15 cellular contexts compared by ENCODE assay signal in genomic region chr3:177451277-177451880, GRCh38.
DNase-seq lines count a peak whose midpoint lies in the region; ATAC-seq and TF ChIP-seq lines count a peak whose summit lies in the region.
"Had no signal": no experiment of that assay in that cellular context is flagged by ENCODE, and none has a peak within 500 bp of the region (broad histone marks: within the 10 kb centered on the region; RNA-seq: fewer than 3 reads in every experiment).

No MANE protein-coding gene starts in this region.

- H3K18ac ChIP-seq in H9 (ENCODE audit: insufficient read length, low read depth, low read length) = no peak overlapping the region

- WGBS in H9 (ENCODE audit: extremely low coverage, insufficient read length, low lambda C conversion rate) = no CpG with 5 or more reads among the region's 10 CpGs
- WGBS in hepatocyte (ENCODE audit: low lambda C conversion rate, missing lambda C conversion rate) = 43% methylated on average over 10 of the region's 10 CpGs
- 81 to 90% methylated on average over 10 of the region's 10 CpGs for WGBS in sigmoid colon, 2 donors
- WGBS in tibial nerve, 2 donors = 45 to 50% methylated on average over 10 of the region's 10 CpGs

- H3K36me3 Mint-ChIP-seq in H9 (ENCODE audit: insufficient read depth in 1 of 3, low read depth in 3 of 3) = no peaks in the 10 kb centered on the region

- ATAC-seq in GM21717 (IDR thresholded peaks at IDR 0.05; ENCODE audit: unreplicated experiment) = no peak

- H3K9me3 Mint-ChIP-seq in H9 = no peaks in the 10 kb centered on the region

- no peak overlapping the region for H3K56ac ChIP-seq in H9 (ENCODE audit: insufficient read length, low read depth, low read length)

- H3K4me3 ChIP-seq in hepatocyte (no peak overlapping the region), sigmoid colon (peak overlapping the region in 2 of 4 donors; percentile 5 to 12), tibial nerve (no peak overlapping the region)

- no peaks in the 10 kb centered on the region for H3K4me1 ChIP-seq in H9 (ENCODE audit: insufficient read depth, low read length)
- H3K4me1 ChIP-seq in hepatocyte (ENCODE audit: insufficient read depth) = peaks cover 16% of the 10 kb centered on the region
- H3K4me1 ChIP-seq in sigmoid colon = peaks cover 2 to 61% (median 43%) of the 10 kb centered on the region in 4 donors
- peaks cover 0 to 13% (median 5%) of the 10 kb centered on the region in 4 donors for H3K4me1 ChIP-seq in tibial nerve

- no peak overlapping the region for H3K4me3 Mint-ChIP-seq in H9

- H2BK12ac ChIP-seq in H9 (ENCODE audit: insufficient read length, low read depth, low read length) = no peak overlapping the region

- H3K27me3 ChIP-seq in H9 (ENCODE audit: insufficient read depth, low read length) = no peaks in the 10 kb centered on the region
- no peaks in the 10 kb centered on the region for H3K27me3 ChIP-seq in hepatocyte
- H3K27me3 ChIP-seq in sigmoid colon = no peaks in the 10 kb centered on the region
- no peaks in the 10 kb centered on the region for H3K27me3 ChIP-seq in tibial nerve

- H2BK120ac ChIP-seq in H9 (ENCODE audit: low read depth, low read length, poor library complexity, severe bottlenecking) = no peak overlapping the region

- no peak overlapping the region for H3K4me2 ChIP-seq in H9 (ENCODE audit: insufficient read depth, insufficient read length, low read length)
- peak overlapping the region; percentile 50 for H3K4me2 ChIP-seq in hepatocyte

- H3K36me3 ChIP-seq in hepatocyte (replicated peaks; ENCODE audit: insufficient read depth, low read depth) (no peaks in the 10 kb centered on the region), sigmoid colon (no peaks in the 10 kb centered on the region), tibial nerve (no peaks in the 10 kb centered on the region)

- no peaks in the 10 kb centered on the region for H3K27me3 Mint-ChIP-seq in H9 (ENCODE audit: low read depth)

- no peak overlapping the region for H4K91ac ChIP-seq in H9 (ENCODE audit: insufficient read length, low read depth, low read length)

- TF ChIP-seq EP300 in sigmoid colon (IDR thresholded peaks at IDR 0.05) (no peak), tibial nerve (IDR thresholded peaks at IDR 0.05) (no peak)

- H3K27ac ChIP-seq in H9 (ENCODE audit: insufficient read length, low read depth, low read length) (no peak overlapping the region), hepatocyte (peak overlapping the region; percentile 66), sigmoid colon (peak overlapping the region; percentile 69 to 88 (median 76)), tibial nerve (peak overlapping the region in 2 of 4 donors; percentile 5 to 63)

- no peak overlapping the region for H3T11ph ChIP-seq in H9 (ENCODE audit: low read length)

- H3K23me2 ChIP-seq in H9 (ENCODE audit: insufficient read length, low read depth, low read length, poor library complexity, severe bottlenecking) = no peaks in the 10 kb centered on the region

- H3K9me2 ChIP-seq in hepatocyte (replicated peaks; ENCODE audit: insufficient read depth) = no peaks in the 10 kb centered on the region

- H2BK5ac ChIP-seq in H9 (ENCODE audit: insufficient read length, low read length) = no peak overlapping the region

- no peak overlapping the region for H2BK15ac ChIP-seq in H9 (ENCODE audit: low read depth, low read length)

- TF ChIP-seq CTCF in H9 (conservative IDR thresholded peaks at IDR 0.05) (no peak), hepatocyte (IDR thresholded peaks at IDR 0.05; ENCODE audit: poor library complexity) (no peak), sigmoid colon (IDR thresholded peaks at IDR 0.05) (no peak), tibial nerve (IDR thresholded peaks at IDR 0.05) (no peak)

- no peak overlapping the region for H3K23ac ChIP-seq in H9 (ENCODE audit: insufficient read length, low read depth, low read length)

- intact Hi-C loops in sigmoid colon (cut with DNase I) = no loop called here

- DNase-seq in H9 (no peak), astrocyte of the hippocampus (ENCODE audit: low read depth, low spot score) (peak; percentile 67), hepatocyte (ENCODE audit: low spot score) (no peak), sigmoid colon (no peak), tibial nerve (ENCODE audit: low spot score in 2 of 2) (no peak), NCI-H1436 (lab: John Stamatoyannopoulos, UW) (no peak)
- DNase-seq in central memory CD4-positive, alpha-beta T cell = no peak
- DNase-seq: activated CD4-positive, CD25-positive, alpha-beta regulatory T cell; activated CD8-positive, alpha-beta memory T cell treated with anti-CD3 and anti-CD28 coated beads, Interleukin-2, amount 50 U/mL, for 48 hours; AML-193; DMS 273 treated with DMSO at 0.1 percent for 48 hours; NCI-H2171 treated with DMSO at 0.1 percent for 48 hours; occipital lobe; stimulated activated CD4-positive, alpha-beta T cell treated with anti-CD3 and anti-CD28 coated beads, Interleukin-15, amount 100 ng/mL, for 24 hours had no signal

- H4K5ac ChIP-seq in H9 (ENCODE audit: insufficient read length, low read depth, low read length) = no peak overlapping the region

- H2BK20ac ChIP-seq in H9 (ENCODE audit: low read depth, low read length, poor library complexity, severe bottlenecking) = no peak overlapping the region

- no peak overlapping the region for H4K8ac ChIP-seq in H9 (replicated peaks; ENCODE audit: insufficient read length, low read depth, low read length)

- H3K27ac Mint-ChIP-seq in H9 = no peak overlapping the region

- no peak overlapping the region for H3K9ac ChIP-seq in H9 (ENCODE audit: extremely low read depth, insufficient read length, low read length)

- no peak overlapping the region for H2AK5ac ChIP-seq in H9 (ENCODE audit: insufficient read length, low read length)

- no peaks in the 10 kb centered on the region for H3K79me2 ChIP-seq in H9 (ENCODE audit: insufficient read depth, low read length)
- H3K79me2 ChIP-seq in hepatocyte = no peaks in the 10 kb centered on the region

- no peak for TF ChIP-seq POLR2A in sigmoid colon (IDR thresholded peaks at IDR 0.05)
- no peak for TF ChIP-seq POLR2A in tibial nerve (IDR thresholded peaks at IDR 0.05)

- H3K79me1 ChIP-seq in H9 (ENCODE audit: insufficient read depth, low read depth, low read length, poor library complexity, severe bottlenecking) = no peaks in the 10 kb centered on the region

- peaks cover 3 to 5% of the 10 kb centered on the region in 2 experiments; a peak in 3 of 4 replicates for H3K4me1 Mint-ChIP-seq in H9

- no peaks in the 10 kb centered on the region for H3K9me3 ChIP-seq in H9 (ENCODE audit: control insufficient read depth, low read depth, low read length)
- H3K9me3 ChIP-seq in hepatocyte (ENCODE audit: low read depth) = no peaks in the 10 kb centered on the region
- H3K9me3 ChIP-seq in sigmoid colon = no peaks in the 10 kb centered on the region
- H3K9me3 ChIP-seq in tibial nerve = no peaks in the 10 kb centered on the region

- H3K14ac ChIP-seq in H9 (ENCODE audit: insufficient read depth, low read length) = no peak overlapping the region; the same call in 1 of the 2 replicates

- H4K20me1 ChIP-seq in H9 (ENCODE audit: control insufficient read depth, insufficient read depth, insufficient read length) = no peaks in the 10 kb centered on the region
- no peaks in the 10 kb centered on the region for H4K20me1 ChIP-seq in hepatocyte (ENCODE audit: insufficient read depth, poor library complexity, severe bottlenecking)

- H3K4ac ChIP-seq in H9 (ENCODE audit: low read depth, low read length) = no peak overlapping the region

- H2AFZ ChIP-seq in H9 (ENCODE audit: low read length) (peak overlapping the region; percentile 32), hepatocyte (peak overlapping the region; percentile 73)
